In the genomic region with DNA sequence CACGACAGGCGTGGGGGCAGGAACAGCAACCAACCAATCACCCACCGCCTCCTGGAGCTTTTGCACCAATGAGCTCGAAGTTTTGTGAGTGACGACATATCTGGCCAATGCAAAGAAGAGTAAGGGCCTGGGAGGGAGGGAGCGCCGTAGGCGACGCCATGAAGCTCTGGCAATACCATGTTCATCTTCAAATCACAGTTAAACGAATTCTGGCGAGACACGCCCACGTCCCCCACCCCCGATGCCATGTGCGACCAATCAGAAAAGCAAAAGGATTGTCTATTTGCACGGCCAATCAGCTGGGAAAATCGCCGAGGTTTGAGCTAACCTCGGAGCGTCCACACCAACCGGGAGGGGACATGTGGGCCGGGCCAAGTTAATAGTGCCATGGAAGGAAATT, we compare ENCODE assay signal across 8 cellular contexts. TPM values are rescaled to one million over a fixed set of nuclear protein-coding genes. Genes with fewer than 3 reads are reported as not detected.
DNase-seq lines count a peak whose midpoint lies in the region; ATAC-seq, FAIRE-seq and TF ChIP-seq lines count a peak whose summit lies in the region.
"Not testable (repeated sequence)": the region's sequence is repeated elsewhere in the genome, so short reads cannot be mapped to it uniquely, and the experiment has no call there.

A gene (minus strand): TSS at position 12 of the 400 bp plus-strand sequence. CDS start 3,369 bp downstream, outside the sequence.

- not testable (repeated sequence) for H4K20me1 ChIP-seq in GM23338 (replicated peaks; ENCODE audit: insufficient read depth)

- FAIRE-seq in GM18507 (lab: Jason Lieb, UNC): peak; percentile 99

- peak; percentile 98 for ATAC-seq in GM23338
- ATAC-seq in HG03469 (IDR thresholded peaks at IDR 0.05; ENCODE audit: unreplicated experiment): peak; percentile 41
- ATAC-seq in activated naive CD8-positive, alpha-beta T cell treated with anti-CD3 and anti-CD28 coated beads, Interleukin-2, amount 50 U/mL, for 24 hours: peak; percentile 99
- ATAC-seq in gastrocnemius medialis: peak; percentile 97 to 98

- H3K27ac ChIP-seq in GM23338 (ENCODE audit: low read depth); right atrium auricular region; suprapubic skin: not testable (repeated sequence)
- peak within 1 kb of the TSS in 1 of 4 donors; percentile 64 for H3K27ac ChIP-seq in gastrocnemius medialis

- intact Hi-C loops in gastrocnemius medialis (cut with DNase I; ENCODE audit: low total_unique reads): not testable (repeated sequence)

- H3K9me2 ChIP-seq in GM23338 (ENCODE audit: insufficient read depth): not testable (repeated sequence)

- not testable (repeated sequence) for H3K27me3 Mint-ChIP-seq in GM23338 (ENCODE audit: insufficient read depth, low read depth, poor library complexity); activated naive CD8-positive, alpha-beta T cell treated with anti-CD3 and anti-CD28 coated beads, Interleukin-2, amount 50 U/mL, for 24 hours

- not testable (repeated sequence) for H3K36me3 Mint-ChIP-seq in GM23338 (ENCODE audit: low read depth); activated naive CD8-positive, alpha-beta T cell treated with anti-CD3 and anti-CD28 coated beads, Interleukin-2, amount 50 U/mL, for 24 hours (ENCODE audit: low read depth)

- not testable (repeated sequence) for H3K4me3 ChIP-seq in GM23338, right atrium auricular region, suprapubic skin
- H3K4me3 ChIP-seq in gastrocnemius medialis: peak within 1 kb of the TSS in 2 of 4 donors; percentile 30 to 36

- H3K4me1 Mint-ChIP-seq in GM23338; activated naive CD8-positive, alpha-beta T cell treated with anti-CD3 and anti-CD28 coated beads, Interleukin-2, amount 50 U/mL, for 24 hours: not testable (repeated sequence)

- H3K79me2 ChIP-seq in GM23338 (replicated peaks; ENCODE audit: insufficient read depth): not testable (repeated sequence)

- not testable (repeated sequence) for H3K36me3 ChIP-seq in GM23338 (ENCODE audit: insufficient read depth); right atrium auricular region; gastrocnemius medialis; suprapubic skin

- not testable (repeated sequence) for TF ChIP-seq CTCF in GM23338 (conservative IDR thresholded peaks at IDR 0.05; ENCODE audit: low read depth in 2 of 2); right atrium auricular region (IDR thresholded peaks at IDR 0.05); gastrocnemius medialis (IDR thresholded peaks at IDR 0.05 in 4 of 5, conservative IDR thresholded peaks at IDR 0.05 in 1 of 5); suprapubic skin (IDR thresholded peaks at IDR 0.05)

- not testable (repeated sequence) for H3K9me3 ChIP-seq in right atrium auricular region, gastrocnemius medialis, suprapubic skin

- not testable (repeated sequence) for H3K4me1 ChIP-seq in GM23338 (ENCODE audit: insufficient read depth); right atrium auricular region; gastrocnemius medialis; suprapubic skin

- not testable (repeated sequence) for H3K4me3 Mint-ChIP-seq in GM23338; activated naive CD8-positive, alpha-beta T cell treated with anti-CD3 and anti-CD28 coated beads, Interleukin-2, amount 50 U/mL, for 24 hours

- no CpG with 5 or more reads among the region's 22 CpGs for WGBS in suprapubic skin

- H3K4me2 ChIP-seq in GM23338: not testable (repeated sequence)

- not testable (repeated sequence) for TF ChIP-seq EP300 in suprapubic skin (IDR thresholded peaks at IDR 0.05)

- not testable (repeated sequence) for TF ChIP-seq POLR2A in gastrocnemius medialis (IDR thresholded peaks at IDR 0.05); suprapubic skin (IDR thresholded peaks at IDR 0.05)

- in situ Hi-C loops in gastrocnemius medialis (cut with MboI; ENCODE audit: low sequenced_read_pairs in 4 of 4): not testable (repeated sequence)

- H3K9me3 Mint-ChIP-seq in GM23338; activated naive CD8-positive, alpha-beta T cell treated with anti-CD3 and anti-CD28 coated beads, Interleukin-2, amount 50 U/mL, for 24 hours: not testable (repeated sequence)

- H3K27me3 ChIP-seq in GM23338 (ENCODE audit: insufficient read depth); right atrium auricular region; gastrocnemius medialis; suprapubic skin: not testable (repeated sequence)

- not testable (repeated sequence) for H2AFZ ChIP-seq in GM23338

- DNase-seq in GM18507 (ENCODE audit: extremely low spot score, insufficient read length, low read depth); GM23338 (ENCODE audit: low spot score): not testable (repeated sequence)
- peak; percentile 71 to 72 for DNase-seq in activated CD4-positive, alpha-beta T cell treated with anti-CD3 and anti-CD28 coated beads for 4 hours
- peak; percentile 76 for DNase-seq in activated naive CD8-positive, alpha-beta T cell treated with anti-CD3 and anti-CD28 coated beads, Interleukin-2, amount 50 U/mL, for 24 hours
- DNase-seq in right atrium auricular region (ENCODE audit: low spot score) (peak; percentile 97), gastrocnemius medialis (peak; percentile 88 to 99), suprapubic skin (ENCODE audit: low spot score in 2 of 2) (peak; percentile 93 to 94)

- H3F3A ChIP-seq in GM23338 (replicated peaks; ENCODE audit: low read depth): not testable (repeated sequence)

- H3K27ac Mint-ChIP-seq in GM23338; activated naive CD8-positive, alpha-beta T cell treated with anti-CD3 and anti-CD28 coated beads, Interleukin-2, amount 50 U/mL, for 24 hours: not testable (repeated sequence)

RNA-seq across cellular contexts. Expression of the gene that starts here (rescaled TPM):
- total RNA-seq in GM23338 (2014; rRNA removed; shearing (Covaris generic)): 11.7 and 18.8 TPM in 2 replicates
- 31.8 and 39.3 TPM in 2 replicates for polyA plus RNA-seq in GM23338 (2016; fragmentation: Nextera tagmentation; extraction: Ambion mirVana)
- total RNA-seq in right atrium auricular region: 1 to 10 TPM; 7.4 to 9.8 TPM
- total RNA-seq in gastrocnemius medialis: 10 to 100 TPM in 3 of 4 donors, 1 to 10 TPM in 1; 9.3 to 39.3 (median 14.6) TPM
- total RNA-seq in suprapubic skin: 10 to 100 TPM in 3 of 4 donors, 1 to 10 TPM in 1; 9.0 to 42.9 (median 17.5) TPM

Comparison
In these comparisons a context has a peak if more than half of its experiments do, and no peak if none do; other contexts are left out.
1. ATAC-seq: peak in every context shown above with its lines; median percentile 99 in activated naive CD8-positive, alpha-beta T cell treated with anti-CD3 and anti-CD28 coated beads, Interleukin-2, amount 50 U/mL, for 24 hours; 98 in GM23338; 98 in gastrocnemius medialis; 41 in HG03469.